17 cellular contexts compared by ENCODE assay signal in the genomic region with DNA sequence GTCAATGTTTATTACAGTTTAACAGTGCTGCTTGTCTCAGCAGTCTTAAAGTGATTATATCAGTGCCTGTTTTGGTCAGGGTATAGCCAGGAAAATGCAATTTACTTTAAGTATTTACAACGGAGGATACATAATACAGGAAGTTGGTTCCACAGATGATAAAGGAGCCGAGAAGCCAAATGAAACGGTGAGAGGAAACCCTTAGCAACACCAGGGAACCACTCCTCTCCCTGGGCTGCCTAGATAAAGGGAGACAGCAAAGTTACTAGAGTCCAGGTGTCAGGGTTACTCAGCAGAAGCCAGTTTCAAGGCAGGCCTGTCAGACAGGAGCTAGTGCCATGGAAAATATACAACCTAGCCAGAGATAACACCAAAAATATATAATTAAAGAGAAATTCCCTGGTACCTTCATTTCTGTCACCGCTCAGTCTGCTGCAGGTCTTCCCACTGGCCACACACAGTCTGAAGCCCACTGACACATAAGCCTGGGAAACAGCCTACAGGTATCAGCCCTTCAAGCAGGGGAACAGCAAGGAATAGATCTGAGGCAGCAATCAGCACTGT. TPM values are rescaled to one million over a fixed set of nuclear protein-coding genes. Genes with fewer than 3 reads are reported as not detected.
DNase-seq lines count a peak whose midpoint lies in the region; ATAC-seq, FAIRE-seq and TF ChIP-seq lines count a peak whose summit lies in the region.
"Had no signal": no experiment of that assay in that cellular context is flagged by ENCODE, and none has a peak within 500 bp of the region (broad histone marks: within the 10 kb centered on the region; RNA-seq: fewer than 3 reads in every experiment).

No MANE protein-coding gene starts in this region.

- H2BK15ac ChIP-seq in neuronal stem cell (ENCODE audit: low read length) = no peak overlapping the region

- 25% methylated on average over 4 of the region's 4 CpGs for WGBS in right cardiac atrium
- WGBS in neuronal stem cell (ENCODE audit: extremely low coverage in 2 of 2, insufficient read length in 2 of 2, insufficient replicate concordance in 1 of 2), 2 donors = no CpG with 5 or more reads among the region's 4 CpGs

- DNase-seq in right cardiac atrium (no peak), left ventricle myocardium superior (no peak), UCSD-AML1 (lab: John Stamatoyannopoulos, UW; ENCODE audit: unreplicated experiment) (peak; percentile 12), inferior parietal cortex (ENCODE audit: extremely low spot score) (peak; percentile 39), GM12891 (ENCODE audit: insufficient read length, low spot score) (no peak), neuronal stem cell (ENCODE audit: low spot score) (no peak)
- DNase-seq in stimulated activated CD4-positive, alpha-beta T cell treated with anti-CD3 and anti-CD28 coated beads, Interleukin-4, amount 100 ng/mL, for 4 hours = no peak
- DNase-seq: amniotic stem cell; effector CD8-positive, alpha-beta T cell; hippocampal formation; MV-4-11; NK-92 treated with Interleukin-12 subunit alpha and Interleukin-12 subunit beta, amount 100 ng/mL, for 24 hours; stimulated activated CD4-positive, alpha-beta T cell treated with anti-CD3 and anti-CD28 coated beads, Interleukin-4, amount 100 ng/mL, for 24 hours; stimulated activated CD8-positive, alpha-beta memory T cell treated with anti-CD3 and anti-CD28 coated beads, Interleukin-4, amount 100 ng/mL, for 48 hours had no signal

- H3K18ac ChIP-seq in neuronal stem cell (ENCODE audit: low read length) = no peak overlapping the region

- ATAC-seq in right cardiac atrium = peak; percentile 64 to 82
- ATAC-seq in left ventricle myocardium superior = no peak
- no peak for ATAC-seq in HG03342 (IDR thresholded peaks at IDR 0.05; ENCODE audit: unreplicated experiment)
- ATAC-seq: WTC11 had no signal

- no peak overlapping the region for H3K14ac ChIP-seq in neuronal stem cell (ENCODE audit: low read length)

- H3K4me1 ChIP-seq in right cardiac atrium (ENCODE audit: control insufficient read depth, insufficient read depth, low read length) (no peaks in the 10 kb centered on the region), neuronal stem cell (ENCODE audit: control insufficient read depth in 2 of 2, insufficient read depth in 1 of 2, low read depth in 1 of 2, low read length in 2 of 2) (no peaks in the 10 kb centered on the region)
- H3K4me1 ChIP-seq: suprapubic skin had no signal

- H3K23ac ChIP-seq in neuronal stem cell (ENCODE audit: low read depth, low read length, poor library complexity) = no peak overlapping the region

- no peak overlapping the region for H2BK120ac ChIP-seq in neuronal stem cell (ENCODE audit: low read depth, low read length)

- no peaks in the 10 kb centered on the region for H3K36me3 ChIP-seq in neuronal stem cell (replicated peaks in 1 of 2; ENCODE audit: control insufficient read depth in 2 of 2, insufficient read depth in 2 of 2, low read length in 2 of 2)
- H3K36me3 ChIP-seq: suprapubic skin had no signal

- no peak for FAIRE-seq in GM12891 (lab: Jason Lieb, UNC)

- H3K27ac ChIP-seq in right cardiac atrium (ENCODE audit: low read length) = no peak overlapping the region
- no peak overlapping the region for H3K27ac ChIP-seq in neuronal stem cell (replicated peaks; ENCODE audit: low read length)
- H3K27ac ChIP-seq: suprapubic skin had no signal

- H2AK5ac ChIP-seq in neuronal stem cell (ENCODE audit: low read depth, low read length) = no peak overlapping the region

- H2AFZ ChIP-seq in neuronal stem cell (ENCODE audit: low read length) = no peak overlapping the region

- H3K4me3 ChIP-seq in right cardiac atrium (ENCODE audit: low read length) = no peak overlapping the region
- no peak overlapping the region for H3K4me3 ChIP-seq in neuronal stem cell (ENCODE audit: low read length in 2 of 2)
- H3K4me3 ChIP-seq: suprapubic skin had no signal

- no peak for TF ChIP-seq POLR2A in GM12891 (IDR thresholded peaks at IDR 0.05; ENCODE audit: low read depth, low read length)

- H3K9ac ChIP-seq in neuronal stem cell (ENCODE audit: low read depth, low read length, poor library complexity) = no peak overlapping the region

- H4K91ac ChIP-seq in neuronal stem cell (ENCODE audit: low read depth, low read length, poor library complexity) = no peak overlapping the region

- no peak overlapping the region for H4K8ac ChIP-seq in neuronal stem cell (ENCODE audit: low read depth, low read length)

- H2BK12ac ChIP-seq in neuronal stem cell (ENCODE audit: low read length) = no peak overlapping the region

- no peak overlapping the region for H3K4ac ChIP-seq in neuronal stem cell (ENCODE audit: low read length)

- intact Hi-C loops in right cardiac atrium (cut with DNase I) (no loop called here), left ventricle myocardium superior (cut with micrococcal nuclease) (no loop called here)

- no peak overlapping the region for H3K4me2 ChIP-seq in neuronal stem cell (ENCODE audit: insufficient read depth, low read length, poor library complexity, severe bottlenecking)

- H3K27me3 ChIP-seq in right cardiac atrium (ENCODE audit: control insufficient read depth, insufficient read depth) = no peaks in the 10 kb centered on the region
- H3K27me3 ChIP-seq in neuronal stem cell (ENCODE audit: control insufficient read depth in 3 of 3, insufficient read depth in 3 of 3, low read depth in 1 of 3, low read length in 3 of 3) = peaks cover 0 to 5% (median 0%) of the 10 kb centered on the region in 3 experiments
- H3K27me3 ChIP-seq: suprapubic skin had no signal

- no peak overlapping the region for H2BK5ac ChIP-seq in neuronal stem cell (ENCODE audit: low read length)

- H3K79me1 ChIP-seq in neuronal stem cell (ENCODE audit: low read depth, low read length) = no peaks in the 10 kb centered on the region

- H3K9me3 ChIP-seq in right cardiac atrium (ENCODE audit: control insufficient read depth, low read length) (no peaks in the 10 kb centered on the region), neuronal stem cell (replicated peaks in 1 of 2; ENCODE audit: control insufficient read depth in 2 of 2, insufficient read depth in 1 of 2, low read depth in 1 of 2, low read length in 2 of 2) (no peaks in the 10 kb centered on the region)
- H3K9me3 ChIP-seq: suprapubic skin had no signal

TF ChIP-seq in GM12891, 5 proteins besides CTCF, POLR2A, EP300 and RAD21:
- no peak for TF ChIP-seq TAF1 (IDR thresholded peaks at IDR 0.05; ENCODE audit: low read depth, low read length)
- no peak for TF ChIP-seq PAX5 (IDR thresholded peaks at IDR 0.05; ENCODE audit: insufficient read depth, low read length, severe bottlenecking)
- no peak for TF ChIP-seq POU2F2 (IDR thresholded peaks at IDR 0.05; ENCODE audit: low read depth, low read length)
- no peak for TF ChIP-seq POLR2AphosphoS5 (IDR thresholded peaks at IDR 0.05; ENCODE audit: low read depth, low read length)
- no peak for TF ChIP-seq SPI1 (IDR thresholded peaks at IDR 0.05; ENCODE audit: low read depth, low read length)

RNA-seq across cellular contexts. Expression of gene FAM76B, which starts 55.5 kb away (rescaled TPM):
- 10 to 100 TPM in 2 of 4 donors, 1 to 10 TPM in 2; 9.4 to 11.2 (median 10.2) TPM for total RNA-seq in right cardiac atrium
- 6.6 TPM for polyA plus RNA-seq in right cardiac atrium
- 7.1 TPM for total RNA-seq in left ventricle myocardium superior
- 19.0 TPM for polyA plus RNA-seq in GM12891 (2012; ENCODE audit: low read depth, missing spikeins)
- polyA plus RNA-seq in neuronal stem cell (2013, experiment 1 of 2) = 39.2 TPM
- 40.7 TPM for polyA plus RNA-seq in neuronal stem cell (2013, experiment 2 of 2)

RNA-seq across cellular contexts. Expression of gene CEP57, which starts 56.2 kb away (rescaled TPM):
- total RNA-seq in right cardiac atrium (10 to 100 TPM; 24.4 to 29.6 (median 25.3) TPM), left ventricle myocardium superior (19.7 TPM)
- 12.1 TPM for polyA plus RNA-seq in right cardiac atrium
- 34.2 TPM for polyA plus RNA-seq in GM12891 (2012; ENCODE audit: low read depth, missing spikeins)
- 72.7 TPM for polyA plus RNA-seq in neuronal stem cell (2013, experiment 1 of 2)
- polyA plus RNA-seq in neuronal stem cell (2013, experiment 2 of 2) = 73.7 TPM

Comparison
In these comparisons a context has a peak if more than half of its experiments do, and no peak if none do; other contexts are left out.
1. ATAC-seq: peak in right cardiac atrium (2 of 2); none in left ventricle myocardium superior (single experiment) and HG03342 (single experiment).
2. DNase-seq: peak in UCSD-AML1 (single experiment) and inferior parietal cortex (single experiment); none in right cardiac atrium (0 of 3), left ventricle myocardium superior (single experiment), stimulated activated CD4-positive, alpha-beta T cell treated with anti-CD3 and anti-CD28 coated beads, Interleukin-4, amount 100 ng/mL, for 4 hours (0 of 2), GM12891 (single experiment) and neuronal stem cell (single experiment).